16 cellular contexts compared by ENCODE assay signal in genomic region chr10:86690657-86691084, GRCh38. TPM values are rescaled to one million over a fixed set of nuclear protein-coding genes. Genes with fewer than 3 reads are reported as not detected.
"Had no signal": no experiment of that assay in that cellular context is flagged by ENCODE, and none has a peak within 500 bp of the region (broad histone marks: within the 10 kb centered on the region; RNA-seq: fewer than 3 reads in every experiment).

No MANE protein-coding gene starts in this region.

- ATAC-seq: activated CD4-positive, CD25-positive, alpha-beta regulatory T cell treated with anti-CD3 and anti-CD28 coated beads, Interleukin-2, amount 50 U/mL, for 24 hours; activated CD8-positive, alpha-beta memory T cell treated with anti-CD3 and anti-CD28 coated beads, Interleukin-2, amount 10 ng/mL, durations not matched to agents 7 days and 5 days; activated T-cell treated with anti-CD3 and anti-CD28 coated beads, Interleukin-2, amount 50 U/mL, for 4 hours; naive thymus-derived CD8-positive, alpha-beta T cell; stimulated activated naive CD8-positive, alpha-beta T cell treated with anti-CD3 and anti-CD28 coated beads, Interleukin-15, Interleukin-2, amounts not matched to agents 100 U/mL and 50 U/mL, for 24 hours had no signal

- H3K9me3 ChIP-seq: breast epithelium, testis had no signal

- H3K4me3 ChIP-seq: breast epithelium, testis had no signal

- DNase-seq: activated CD4-positive, alpha-beta T cell treated with anti-CD3 and anti-CD28 coated beads, Interleukin-2, amount 50 U/mL, for 48 hours; activated CD8-positive, alpha-beta memory T cell treated with anti-CD3 and anti-CD28 coated beads, Interleukin-2, amount 10 ng/mL, durations not matched to agents 7 days and 5 days; activated effector memory CD4-positive, alpha-beta T cell treated with anti-CD3 and anti-CD28 coated beads, Interleukin-2, amount 50 U/mL, for 16 hours; activated T-cell treated with anti-CD3 and anti-CD28 coated beads, Interleukin-2, amount 50 U/mL, for 4 hours; effector CD4-positive, alpha-beta T cell; immature natural killer cell; naive thymus-derived CD8-positive, alpha-beta T cell; nucleus accumbens; stimulated activated CD4-positive, alpha-beta T cell treated with anti-CD3 and anti-CD28 coated beads, Interleukin-2, amount 100 ng/mL, for 48 hours; stimulated activated naive CD8-positive, alpha-beta T cell treated with anti-CD3 and anti-CD28 coated beads, Interleukin-15, Interleukin-2, amounts not matched to agents 100 U/mL and 50 U/mL, for 24 hours; testis had no signal

- H3K27ac ChIP-seq: breast epithelium, testis had no signal

- H3K27me3 ChIP-seq: breast epithelium, testis had no signal

- H3K36me3 ChIP-seq: breast epithelium had no signal

- H3K4me1 ChIP-seq: breast epithelium had no signal

RNA-seq across cellular contexts. Expression of gene LDB3, which starts 22.4 kb away (rescaled TPM):
- total RNA-seq: lung microvascular endothelial cell had no signal
- polyA plus RNA-seq: naive thymus-derived CD8-positive, alpha-beta T cell had no signal

RNA-seq across cellular contexts. Expression of gene OPN4, which starts 36.3 kb away (rescaled TPM):
- total RNA-seq: activated CD8-positive, alpha-beta memory T cell treated with anti-CD3 and anti-CD28 coated beads, Interleukin-2, amount 10 ng/mL, durations not matched to agents 7 days and 5 days; activated T-cell treated with anti-CD3 and anti-CD28 coated beads, Interleukin-2, amount 50 U/mL, for 4 hours; breast epithelium; lung microvascular endothelial cell; naive thymus-derived CD8-positive, alpha-beta T cell; progenitor cell of endocrine pancreas; urinary bladder had no signal
- polyA plus RNA-seq: immature natural killer cell; naive thymus-derived CD8-positive, alpha-beta T cell had no signal
